ENCODE assay signal across 1 cellular context in the genomic region with DNA sequence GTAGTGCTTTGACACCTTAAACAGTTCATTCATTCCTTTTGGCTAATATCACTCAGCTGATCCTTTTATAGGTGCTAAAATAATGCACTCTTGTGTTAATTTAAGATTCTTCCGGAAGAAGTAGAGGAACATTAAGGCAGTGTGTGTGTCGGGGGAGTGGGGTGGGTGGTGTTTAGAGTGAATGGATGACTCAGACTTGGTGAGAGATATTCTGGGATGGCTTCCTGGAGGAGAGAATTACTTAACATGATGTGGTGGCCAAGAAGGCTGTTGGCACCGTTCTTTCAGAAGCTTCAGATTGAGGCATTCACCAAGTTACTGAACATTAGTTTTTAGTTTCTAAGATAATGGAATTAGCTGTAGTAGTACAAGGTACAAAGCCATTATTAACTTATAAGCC.
TF ChIP-seq lines count a peak whose summit lies in the region.

No MANE protein-coding gene starts in this region.

TF ChIP-seq in GM23338, 12 proteins besides CTCF, POLR2A, EP300 and RAD21 (continued from another document):
- TF ChIP-seq REST (IDR thresholded peaks at IDR 0.05; ENCODE audit: unreplicated experiment), result no peak
- TF ChIP-seq STAT1 (IDR thresholded peaks at IDR 0.05; ENCODE audit: unreplicated experiment), result no peak
